ENCODE assay signal across 7 cellular contexts in genomic region chr17:1073963-1074331, GRCh38.
DNase-seq lines count a peak whose midpoint lies in the region; ATAC-seq, FAIRE-seq and TF ChIP-seq lines count a peak whose summit lies in the region.
"Not testable (repeated sequence)": the region's sequence is repeated elsewhere in the genome, so short reads cannot be mapped to it uniquely, and the experiment has no call there.

No MANE protein-coding gene starts in this region.

- not testable (repeated sequence) for TF ChIP-seq EP300 in GM12878 (IDR thresholded peaks at IDR 0.05; ENCODE audit: borderline replicate concordance in 1 of 2, control insufficient read depth in 1 of 2, low read depth in 2 of 2, low read length in 2 of 2)

- intact Hi-C loops in CD14-positive monocyte (cut with micrococcal nuclease); GM12878 (cut with micrococcal nuclease; ENCODE audit: unreplicated experiment); kidney (cut with DNase I): not testable (repeated sequence)

- BruUV-seq in GM12878 (replicated peaks; lab: Mats Ljungman, UMichigan): not testable (repeated sequence)

- not testable (repeated sequence) for H3K27me3 Mint-ChIP-seq in CD14-positive monocyte (ENCODE audit: low read depth in 3 of 3); neural crest cell (ENCODE audit: low read depth)

- H3K27ac Mint-ChIP-seq in CD14-positive monocyte (peak overlapping the region in 1 of 7 donors; percentile 44), neural crest cell (ENCODE audit: unreplicated experiment) (peak overlapping the region; percentile 27)
- H3K27ac Mint-ChIP-seq in stimulated activated effector memory CD8-positive, alpha-beta T cell treated with anti-CD3 and anti-CD28 coated beads, Interleukin-12 subunit alpha, Interleukin-12 subunit beta, amount 100 ng/mL, for 72 hours: peak overlapping the region; percentile 45

- H2AFZ ChIP-seq in GM12878 (ENCODE audit: control insufficient read depth, low read depth, low read length): not testable (repeated sequence)

- WGBS in GM12878 (ENCODE audit: insufficient coverage, insufficient replicate concordance, low lambda C conversion rate, missing lambda C conversion rate): 95% methylated on average over 12 of the region's 12 CpGs

- in situ Hi-C loops in GM12878 (cut with MboI): not testable (repeated sequence)

- POLR2A ChIA-PET in GM12878 (lab: Charles Lee): not testable (repeated sequence)

- not testable (repeated sequence) for TF ChIP-seq RAD21 in GM12878 (IDR thresholded peaks at IDR 0.05; ENCODE audit: insufficient read depth, low read depth, low read length)

- not testable (repeated sequence) for H3K4me3 ChIP-seq in GM12878; cardiac muscle cell; kidney (ENCODE audit: low read length in 2 of 2)

- peak; percentile 43 for DNase-seq in CD14-positive monocyte (ENCODE audit: low spot score)
- peak; percentile 70 for DNase-seq in NCI-H748 (lab: John Stamatoyannopoulos, UW; ENCODE audit: unreplicated experiment)
- not testable (repeated sequence) for DNase-seq in GM12878 (ENCODE audit: low read depth, low spot score); cardiac muscle cell (ENCODE audit: low read depth in 1 of 2, low spot score in 1 of 2); neural crest cell (ENCODE audit: low read depth, low spot score); stimulated activated effector memory CD8-positive, alpha-beta T cell treated with anti-CD3 and anti-CD28 coated beads, Interleukin-12 subunit alpha, Interleukin-12 subunit beta, amount 100 ng/mL, for 72 hours (ENCODE audit: low spot score in 2 of 2)
- peak; percentile 51 for DNase-seq in kidney

- H3K36me3 Mint-ChIP-seq in CD14-positive monocyte: peaks cover 60 to 94% of the 10 kb centered on the region in 2 donors
- not testable (repeated sequence) for H3K36me3 Mint-ChIP-seq in neural crest cell (ENCODE audit: low read depth)
- peaks cover 52% of the 10 kb centered on the region for H3K36me3 Mint-ChIP-seq in stimulated activated effector memory CD8-positive, alpha-beta T cell treated with anti-CD3 and anti-CD28 coated beads, Interleukin-12 subunit alpha, Interleukin-12 subunit beta, amount 100 ng/mL, for 72 hours

- not testable (repeated sequence) for ATAC-seq in GM12878; stimulated activated effector memory CD8-positive, alpha-beta T cell treated with anti-CD3 and anti-CD28 coated beads, Interleukin-12 subunit alpha, Interleukin-12 subunit beta, amount 100 ng/mL, for 72 hours

- peaks cover 8 to 10% of the 10 kb centered on the region in 2 experiments; a peak in 3 of 4 replicates for H3K36me3 ChIP-seq in GM12878 (ENCODE audit: control insufficient read depth in 2 of 2, insufficient read depth in 2 of 2, low read length in 1 of 2)
- H3K36me3 ChIP-seq in cardiac muscle cell; kidney (ENCODE audit: control insufficient read depth in 1 of 2, insufficient read depth in 2 of 2, low read length in 2 of 2): not testable (repeated sequence)

- H3K4me1 ChIP-seq in GM12878 (ENCODE audit: control insufficient read depth, insufficient read depth, low read length); kidney (ENCODE audit: control insufficient read depth in 1 of 2, insufficient read depth in 1 of 2, low read depth in 1 of 2, low read length in 2 of 2): not testable (repeated sequence)
- peaks cover 29% of the 10 kb centered on the region for H3K4me1 ChIP-seq in cardiac muscle cell (ENCODE audit: low read depth)

- not testable (repeated sequence) for H3K4me3 Mint-ChIP-seq in CD14-positive monocyte; neural crest cell; stimulated activated effector memory CD8-positive, alpha-beta T cell treated with anti-CD3 and anti-CD28 coated beads, Interleukin-12 subunit alpha, Interleukin-12 subunit beta, amount 100 ng/mL, for 72 hours

- not testable (repeated sequence) for H3K9me3 ChIP-seq in GM12878 (replicated peaks; ENCODE audit: control insufficient read depth, insufficient read depth, low read length); cardiac muscle cell (ENCODE audit: low read depth); kidney (ENCODE audit: control insufficient read depth in 1 of 2, low read length in 2 of 2)

- not testable (repeated sequence) for H3K9me3 Mint-ChIP-seq in CD14-positive monocyte; neural crest cell; stimulated activated effector memory CD8-positive, alpha-beta T cell treated with anti-CD3 and anti-CD28 coated beads, Interleukin-12 subunit alpha, Interleukin-12 subunit beta, amount 100 ng/mL, for 72 hours

- H3K9ac ChIP-seq in GM12878 (ENCODE audit: control insufficient read depth, insufficient read depth, low read length); kidney (ENCODE audit: low read length in 2 of 2): not testable (repeated sequence)

- not testable (repeated sequence) for H3K27me3 ChIP-seq in GM12878 (replicated peaks in 1 of 2; ENCODE audit: control insufficient read depth in 2 of 2, insufficient read depth in 2 of 2, low read length in 1 of 2); cardiac muscle cell

- CTCF ChIA-PET in GM12878 (lab: Yijun Ruan, JAX): interaction anchor here (0.6 kb wide), 1 partner anchor 258 kb away, joined by 3 read pairs; no protein-coding TSS in a partner anchor

- not testable (repeated sequence) for H4K20me1 ChIP-seq in GM12878 (ENCODE audit: control insufficient read depth, insufficient read depth)

- SMC1A ChIA-PET in GM12878 (lab: Charles Lee; ENCODE audit: uncharacterized antibody, unreplicated experiment): not testable (repeated sequence)

- H3K79me2 ChIP-seq in GM12878 (ENCODE audit: control insufficient read depth, insufficient read depth, low read length): not testable (repeated sequence)

- H3K27ac ChIP-seq in GM12878 (ENCODE audit: control insufficient read depth, insufficient read depth); kidney (ENCODE audit: low read depth in 2 of 2, low read length in 2 of 2): not testable (repeated sequence)
- peak overlapping the region; percentile 79 for H3K27ac ChIP-seq in cardiac muscle cell

- H3K4me1 Mint-ChIP-seq in CD14-positive monocyte; neural crest cell; stimulated activated effector memory CD8-positive, alpha-beta T cell treated with anti-CD3 and anti-CD28 coated beads, Interleukin-12 subunit alpha, Interleukin-12 subunit beta, amount 100 ng/mL, for 72 hours: not testable (repeated sequence)

- RAD21 ChIA-PET in GM12878 (lab: Charles Lee; ENCODE audit: unreplicated experiment): not testable (repeated sequence)

- not testable (repeated sequence) for H3K4me2 ChIP-seq in GM12878 (ENCODE audit: control insufficient read depth, insufficient read depth)

- peak; percentile 27; the same call in 1 of the 2 replicates for TF ChIP-seq POLR2A in GM12878 (IDR thresholded peaks at IDR 0.05; ENCODE audit: low read depth, low read length)

- not testable (repeated sequence) for FAIRE-seq in GM12878 (lab: Jason Lieb, UNC); kidney (lab: Jason Lieb, UNC)

- TF ChIP-seq CTCF in CD14-positive monocyte (IDR thresholded peaks at IDR 0.05); GM12878 (IDR thresholded peaks at IDR 0.05 in 2 of 3, conservative IDR thresholded peaks at IDR 0.05 in 1 of 3; ENCODE audit: control insufficient read depth in 2 of 3, extremely low read depth in 1 of 3, insufficient read depth in 1 of 3, low read depth in 3 of 3, low read length in 3 of 3); cardiac muscle cell (IDR thresholded peaks at IDR 0.05; ENCODE audit: low read depth, low read length); kidney (IDR thresholded peaks at IDR 0.05; ENCODE audit: borderline replicate concordance, extremely low read depth, insufficient read depth); neural crest cell (conservative IDR thresholded peaks at IDR 0.05): not testable (repeated sequence)
